10 cellular contexts compared by ENCODE assay signal in genomic region chr2:177633910-177634294, GRCh38.
A peak's percentile ranks its signal among the peaks of the same experiment; 100 is the strongest.
DNase-seq lines count a peak whose midpoint lies in the region; ATAC-seq and TF ChIP-seq lines count a peak whose summit lies in the region.
"Had no signal": no experiment of that assay in that cellular context is flagged by ENCODE, and none has a peak within 500 bp of the region (broad histone marks: within the 10 kb centered on the region; RNA-seq: fewer than 3 reads in every experiment).

No MANE protein-coding gene starts in this region.

- peak overlapping the region; percentile 77; the same call in 1 of the 2 replicates for H3K27ac Mint-ChIP-seq in GM23338
- no peak overlapping the region for H3K27ac Mint-ChIP-seq in activated CD8-positive, alpha-beta memory T cell treated with anti-CD3 and anti-CD28 coated beads, Interleukin-2, amount 10 ng/mL, durations not matched to agents 7 days and 5 days
- H3K27ac Mint-ChIP-seq: T-cell had no signal

- no peaks in the 10 kb centered on the region for H3K27me3 Mint-ChIP-seq in GM23338 (ENCODE audit: insufficient read depth, low read depth, poor library complexity)
- H3K27me3 Mint-ChIP-seq in activated CD8-positive, alpha-beta memory T cell treated with anti-CD3 and anti-CD28 coated beads, Interleukin-2, amount 10 ng/mL, durations not matched to agents 7 days and 5 days: peaks cover 13% of the 10 kb centered on the region

- peak; percentile 13 for DNase-seq in GM23338 (ENCODE audit: low spot score)
- DNase-seq in NCI-H2107 treated with DMSO at 0.1 percent for 48 hours (lab: John Stamatoyannopoulos, UW; ENCODE audit: unreplicated experiment): peak; percentile 73
- no peak for DNase-seq in esophagus muscularis mucosa (ENCODE audit: extremely low spot score)
- no peak for DNase-seq in gastrocnemius medialis
- no peak for DNase-seq in DMS153 (lab: John Stamatoyannopoulos, UW)
- no peak for DNase-seq in activated CD8-positive, alpha-beta memory T cell treated with anti-CD3 and anti-CD28 coated beads, Interleukin-2, amount 10 ng/mL, durations not matched to agents 7 days and 5 days
- DNase-seq in DMS53 treated with DMSO at 0.1 percent for 48 hours (lab: John Stamatoyannopoulos, UW; ENCODE audit: unreplicated experiment): no peak
- DNase-seq: activated T-cell treated with anti-CD3 and anti-CD28 coated beads, Interleukin-2, amount 50 U/mL, for 4 hours; T-cell had no signal

- H3K9me3 ChIP-seq in esophagus muscularis mucosa (no peaks in the 10 kb centered on the region), gastrocnemius medialis (no peaks in the 10 kb centered on the region)

- peaks cover 3% of the 10 kb centered on the region; the same call in 1 of the 2 replicates for H3K9me2 ChIP-seq in GM23338 (ENCODE audit: insufficient read depth)

- no peaks in the 10 kb centered on the region for H3K79me2 ChIP-seq in GM23338 (replicated peaks; ENCODE audit: insufficient read depth)

- H3K4me3 ChIP-seq in GM23338 (peak overlapping the region; percentile 48), esophagus muscularis mucosa (peak overlapping the region; percentile 13 to 53 (median 38)), gastrocnemius medialis (peak overlapping the region; percentile 29 to 47 (median 42))

- H2AFZ ChIP-seq in GM23338: peak overlapping the region; percentile 80

- no peaks in the 10 kb centered on the region for H3K9me3 Mint-ChIP-seq in GM23338
- H3K9me3 Mint-ChIP-seq in activated CD8-positive, alpha-beta memory T cell treated with anti-CD3 and anti-CD28 coated beads, Interleukin-2, amount 10 ng/mL, durations not matched to agents 7 days and 5 days (ENCODE audit: low read depth): no peaks in the 10 kb centered on the region
- H3K9me3 Mint-ChIP-seq: activated T-cell treated with anti-CD3 and anti-CD28 coated beads, Interleukin-2, amount 50 U/mL, for 4 hours; T-cell had no signal

- H3K4me3 Mint-ChIP-seq in GM23338: peak overlapping the region; percentile 70
- H3K4me3 Mint-ChIP-seq in activated CD8-positive, alpha-beta memory T cell treated with anti-CD3 and anti-CD28 coated beads, Interleukin-2, amount 10 ng/mL, durations not matched to agents 7 days and 5 days: no peak overlapping the region
- H3K4me3 Mint-ChIP-seq: activated T-cell treated with anti-CD3 and anti-CD28 coated beads, Interleukin-2, amount 50 U/mL, for 4 hours had no signal

- peaks cover 11% of the 10 kb centered on the region for H3K4me1 Mint-ChIP-seq in GM23338
- H3K4me1 Mint-ChIP-seq in activated CD8-positive, alpha-beta memory T cell treated with anti-CD3 and anti-CD28 coated beads, Interleukin-2, amount 10 ng/mL, durations not matched to agents 7 days and 5 days: peaks cover 3% of the 10 kb centered on the region
- H3K4me1 Mint-ChIP-seq: T-cell had no signal

- no peak for TF ChIP-seq EP300 in esophagus muscularis mucosa (IDR thresholded peaks at IDR 0.05)

- H3K4me2 ChIP-seq in GM23338: peak overlapping the region; percentile 69

- H3K4me1 ChIP-seq in GM23338 (ENCODE audit: insufficient read depth): peaks cover 11% of the 10 kb centered on the region
- H3K4me1 ChIP-seq in esophagus muscularis mucosa: peaks cover 0 to 8% (median 5%) of the 10 kb centered on the region in 4 donors
- H3K4me1 ChIP-seq in gastrocnemius medialis: peaks cover 0 to 14% of the 10 kb centered on the region in 2 donors

- whole genome bisulfite sequencing in esophagus muscularis mucosa: 52% methylated on average over 1 of the region's 1 CpG

- H3F3A ChIP-seq in GM23338 (replicated peaks; ENCODE audit: low read depth): no peaks in the 10 kb centered on the region

- in situ Hi-C loops in gastrocnemius medialis (cut with MboI; ENCODE audit: low sequenced_read_pairs in 4 of 4): no loop called here

- H3K27ac ChIP-seq in GM23338 (ENCODE audit: low read depth) (no peak overlapping the region), esophagus muscularis mucosa (replicated peaks in 1 of 4) (peak overlapping the region in 3 of 4 donors; percentile 37 to 65 (median 49)), gastrocnemius medialis (peak overlapping the region; percentile 11 to 62 (median 54))

- CTCF ChIA-PET in activated CD8-positive, alpha-beta memory T cell treated with anti-CD3 and anti-CD28 coated beads, Interleukin-2, amount 10 ng/mL, durations not matched to agents 7 days and 5 days (lab: Charles Lee): no interaction called here

- no peak for ATAC-seq in GM23338
- ATAC-seq in gastrocnemius medialis: no peak
- ATAC-seq in activated CD8-positive, alpha-beta memory T cell treated with anti-CD3 and anti-CD28 coated beads, Interleukin-2, amount 10 ng/mL, durations not matched to agents 7 days and 5 days: no peak
- ATAC-seq in GM18498 (IDR thresholded peaks at IDR 0.05; ENCODE audit: unreplicated experiment): no peak
- ATAC-seq: activated T-cell treated with anti-CD3 and anti-CD28 coated beads, Interleukin-2, amount 50 U/mL, for 4 hours; T-cell had no signal

- H3K27me3 ChIP-seq in GM23338 (ENCODE audit: insufficient read depth) (no peaks in the 10 kb centered on the region), esophagus muscularis mucosa (no peaks in the 10 kb centered on the region), gastrocnemius medialis (no peaks in the 10 kb centered on the region)

- no peaks in the 10 kb centered on the region for H4K20me1 ChIP-seq in GM23338 (replicated peaks; ENCODE audit: insufficient read depth)

- intact Hi-C loops in esophagus muscularis mucosa (cut with DNase I): no loop called here
- intact Hi-C loops in gastrocnemius medialis (cut with DNase I; ENCODE audit: low total_unique reads): no loop called here

- H3K36me3 ChIP-seq in GM23338 (ENCODE audit: insufficient read depth) (no peaks in the 10 kb centered on the region), esophagus muscularis mucosa (no peaks in the 10 kb centered on the region), gastrocnemius medialis (no peaks in the 10 kb centered on the region)

- TF ChIP-seq POLR2A in esophagus muscularis mucosa (IDR thresholded peaks at IDR 0.05; ENCODE audit: low read depth): no peak
- no peak for TF ChIP-seq POLR2A in gastrocnemius medialis (IDR thresholded peaks at IDR 0.05)

- TF ChIP-seq CTCF in GM23338 (conservative IDR thresholded peaks at IDR 0.05; ENCODE audit: low read depth in 2 of 2) (no peak), esophagus muscularis mucosa (IDR thresholded peaks at IDR 0.05) (no peak), gastrocnemius medialis (IDR thresholded peaks at IDR 0.05 in 4 of 5, conservative IDR thresholded peaks at IDR 0.05 in 1 of 5) (no peak)

- no peaks in the 10 kb centered on the region for H3K36me3 Mint-ChIP-seq in GM23338 (ENCODE audit: low read depth)
- H3K36me3 Mint-ChIP-seq in activated CD8-positive, alpha-beta memory T cell treated with anti-CD3 and anti-CD28 coated beads, Interleukin-2, amount 10 ng/mL, durations not matched to agents 7 days and 5 days: no peaks in the 10 kb centered on the region
- H3K36me3 Mint-ChIP-seq: T-cell had no signal

TF ChIP-seq in GM23338, 12 proteins besides CTCF, POLR2A, EP300 and RAD21 (continues in another document):
- TF ChIP-seq POLR2AphosphoS5 (IDR thresholded peaks at IDR 0.05; ENCODE audit: low read depth): no peak
- no peak for TF ChIP-seq ETS1 (IDR thresholded peaks at IDR 0.05)
- TF ChIP-seq EZH2phosphoT487 (IDR thresholded peaks at IDR 0.05; ENCODE audit: unreplicated experiment): no peak
- TF ChIP-seq CREB1 (CRISPR knock-in tag; IDR thresholded peaks at IDR 0.05; ENCODE audit: low read depth): no peak
- TF ChIP-seq EZH2 (IDR thresholded peaks at IDR 0.05; ENCODE audit: low read depth, unreplicated experiment): no peak

Comparison
In these comparisons a context has a peak if more than half of its experiments do, and no peak if none do; other contexts are left out.
1. DNase-seq: peak in GM23338 (single experiment) and NCI-H2107 treated with DMSO at 0.1 percent for 48 hours (single experiment); none in esophagus muscularis mucosa (single experiment), gastrocnemius medialis (0 of 2), DMS153 (single experiment), activated CD8-positive, alpha-beta memory T cell treated with anti-CD3 and anti-CD28 coated beads, Interleukin-2, amount 10 ng/mL, durations not matched to agents 7 days and 5 days (single experiment) and DMS53 treated with DMSO at 0.1 percent for 48 hours (single experiment).
2. Peak in every context shown above with its lines, with median percentiles within 50 percentile points of each other: H3K4me3 ChIP-seq.